Comparison of ENCODE assay signal across 10 cellular contexts in the genomic region with DNA sequence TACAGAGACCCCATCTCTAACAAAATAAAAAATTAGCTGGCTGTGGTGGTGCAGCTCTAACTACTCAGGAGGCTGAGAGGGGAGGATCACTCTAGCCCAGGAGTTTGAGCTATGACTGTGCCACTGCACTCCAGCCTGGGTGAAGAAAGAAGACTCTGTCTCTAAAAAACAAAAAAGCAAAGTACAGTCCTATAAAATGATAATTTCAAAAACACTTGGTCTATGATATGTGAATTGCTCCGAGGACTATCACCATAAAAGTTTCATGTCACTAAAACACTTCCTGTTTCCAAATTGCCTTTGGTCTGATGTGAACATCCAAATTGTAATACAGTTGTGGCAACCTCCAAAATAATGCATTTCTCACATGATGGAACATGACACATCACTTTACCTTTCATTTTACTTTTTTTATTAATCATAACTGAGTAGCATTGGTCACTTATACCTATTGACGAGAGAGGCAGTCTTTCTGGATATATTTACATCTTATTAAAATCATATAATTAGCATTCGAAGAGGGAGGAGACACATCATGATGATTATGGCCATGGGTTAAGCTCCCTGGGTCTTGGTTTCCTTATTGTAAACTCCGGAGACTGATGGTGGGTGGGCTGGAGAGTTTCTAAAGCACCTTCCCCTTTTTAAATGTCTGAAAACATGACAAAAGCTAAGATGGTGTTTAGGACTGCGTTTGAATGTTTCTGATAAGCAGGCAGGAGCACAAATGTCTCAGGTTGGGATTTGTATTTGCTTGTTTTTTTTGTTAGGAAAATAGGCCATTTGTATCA. TPM values are rescaled to one million over a fixed set of nuclear protein-coding genes. Genes with fewer than 3 reads are reported as not detected.
DNase-seq lines count a peak whose midpoint lies in the region; ATAC-seq and TF ChIP-seq lines count a peak whose summit lies in the region.
"Had no signal": no experiment of that assay in that cellular context is flagged by ENCODE, and none has a peak within 500 bp of the region (broad histone marks: within the 10 kb centered on the region; RNA-seq: fewer than 3 reads in every experiment).

No MANE protein-coding gene starts in this region.

- intact Hi-C loops in heart left ventricle (cut with DNase I) (no loop called here), left lung (cut with DNase I) (no loop called here)

- no peaks in the 10 kb centered on the region for H3K27me3 ChIP-seq in effector memory CD4-positive, alpha-beta T cell (replicated peaks; ENCODE audit: control insufficient read depth, insufficient read depth, low read length, poor library complexity, severe bottlenecking)
- no peaks in the 10 kb centered on the region for H3K27me3 ChIP-seq in heart left ventricle
- no peaks in the 10 kb centered on the region for H3K27me3 ChIP-seq in left lung

- no peaks in the 10 kb centered on the region for H3K9me3 ChIP-seq in effector memory CD4-positive, alpha-beta T cell (ENCODE audit: control insufficient read depth, low read length)
- H3K9me3 ChIP-seq in heart left ventricle = no peaks in the 10 kb centered on the region
- H3K9me3 ChIP-seq in left lung = no peaks in the 10 kb centered on the region

- TF ChIP-seq CTCF in heart left ventricle (IDR thresholded peaks at IDR 0.05) = no peak
- no peak for TF ChIP-seq CTCF in left lung (IDR thresholded peaks at IDR 0.05)

- H3K36me3 ChIP-seq in effector memory CD4-positive, alpha-beta T cell (ENCODE audit: control insufficient read depth, insufficient read depth, low read length) = no peaks in the 10 kb centered on the region
- H3K36me3 ChIP-seq in heart left ventricle = no peaks in the 10 kb centered on the region
- H3K36me3 ChIP-seq in left lung = no peaks in the 10 kb centered on the region

- H3K4me3 ChIP-seq in effector memory CD4-positive, alpha-beta T cell (ENCODE audit: insufficient read depth, low read depth, low read length, poor library complexity, severe bottlenecking) = no peak overlapping the region
- H3K4me3 ChIP-seq in heart left ventricle = no peak overlapping the region
- no peak overlapping the region for H3K4me3 ChIP-seq in left lung
- H3K4me3 ChIP-seq: coronary artery had no signal

- WGBS in heart left ventricle, 4 donors = 88 to 91% (median 91%) methylated on average over 5 of the region's 5 CpGs

- peak overlapping the region; percentile 63 for H3K27ac ChIP-seq in effector memory CD4-positive, alpha-beta T cell (ENCODE audit: insufficient read depth, low read length, poor library complexity, severe bottlenecking)
- H3K27ac ChIP-seq in heart left ventricle = peak overlapping the region in 1 of 12 donors; percentile 79
- H3K27ac ChIP-seq in left lung = no peak overlapping the region
- H3K27ac ChIP-seq: coronary artery had no signal

- ATAC-seq in GM18511 (IDR thresholded peaks at IDR 0.05; ENCODE audit: unreplicated experiment) (peak; percentile 40), GM21447 (IDR thresholded peaks at IDR 0.05; ENCODE audit: unreplicated experiment) (peak; percentile 29), HG03432 (IDR thresholded peaks at IDR 0.05; ENCODE audit: unreplicated experiment) (peak; percentile 25), heart left ventricle (no peak), left lung (no peak)

- TF ChIP-seq POLR2A in heart left ventricle (IDR thresholded peaks at IDR 0.05) = no peak

- DNase-seq in effector memory CD4-positive, alpha-beta T cell = no peak
- no peak for DNase-seq in stimulated activated CD4-positive, alpha-beta T cell treated with anti-CD3 and anti-CD28 coated beads, Interleukin-4, amount 100 ng/mL, for 4 hours
- no peak for DNase-seq in heart left ventricle
- DNase-seq in left lung = no peak
- DNase-seq in DMS 273 (lab: John Stamatoyannopoulos, UW; ENCODE audit: unreplicated experiment) = no peak
- DNase-seq: left cardiac atrium had no signal

- peaks cover 42% of the 10 kb centered on the region for H3K4me1 ChIP-seq in effector memory CD4-positive, alpha-beta T cell (ENCODE audit: control insufficient read depth, insufficient read depth, low read length, poor library complexity, severe bottlenecking)
- H3K4me1 ChIP-seq in heart left ventricle (peaks cover 0 to 21% (median 0%) of the 10 kb centered on the region in 12 donors), left lung (peaks cover 0 to 19% of the 10 kb centered on the region in 2 donors)

RNA-seq across cellular contexts. Expression of gene CD180, which starts 25.8 kb away (rescaled TPM):
- total RNA-seq in heart left ventricle (1 to 10 TPM in 2 of 9 donors, under 1 TPM in 7; 0.18 to 7.7 (median 0.36) TPM), left lung (1 to 10 TPM; 3.1 to 9.4 TPM)
- under 1 TPM; 0.08 to 0.18 TPM for polyA plus RNA-seq in heart left ventricle

Comparison
In these comparisons a context has a peak if more than half of its experiments do, and no peak if none do; other contexts are left out.
1. ATAC-seq: peak in GM18511 (single experiment), GM21447 (single experiment) and HG03432 (single experiment); none in heart left ventricle (0 of 4) and left lung (single experiment).